Comparison of ENCODE assay signal across 2 cellular contexts in genomic region chr22:38505595-38506117, GRCh38.
TF ChIP-seq lines count a peak whose summit lies in the region.

No MANE protein-coding gene starts in this region.

TF ChIP-seq in WTC11, 78 proteins besides CTCF, POLR2A, EP300 and RAD21 (continued from another document):
- TF ChIP-seq FOXJ3 (CRISPR knock-in tag; IDR thresholded peaks at IDR 0.05; ENCODE audit: borderline replicate concordance) (no peak), ZBTB43 (CRISPR knock-in tag; IDR thresholded peaks at IDR 0.05) (no peak)

TF ChIP-seq in HepG2, 621 proteins besides CTCF, POLR2A, EP300 and RAD21 (continued from another document and continues in another):
- TF ChIP-seq MAF1 (CRISPR knock-in tag; IDR thresholded peaks at IDR 0.05; ENCODE audit: borderline replicate concordance) (no peak), TBL1XR1 (IDR thresholded peaks at IDR 0.05; ENCODE audit: borderline replicate concordance, low read length, partially characterized antibody) (no peak), ETV5 (CRISPR knock-in tag; IDR thresholded peaks at IDR 0.05; ENCODE audit: borderline replicate concordance) (no peak), ZNF160 (CRISPR knock-in tag; IDR thresholded peaks at IDR 0.05) (peak; percentile 80; the same call in 1 of the 2 replicates), TRAFD1 (CRISPR knock-in tag; IDR thresholded peaks at IDR 0.05; ENCODE audit: borderline replicate concordance) (no peak), HMG20A (CRISPR knock-in tag; IDR thresholded peaks at IDR 0.05; ENCODE audit: borderline replicate concordance) (no peak), ZFP41 (CRISPR knock-in tag; IDR thresholded peaks at IDR 0.05; ENCODE audit: borderline replicate concordance) (no peak), ZFY (CRISPR knock-in tag; IDR thresholded peaks at IDR 0.05) (peak; percentile 91), KIAA2018 (CRISPR knock-in tag; IDR thresholded peaks at IDR 0.05; ENCODE audit: borderline replicate concordance) (no peak), DNMT1 (CRISPR knock-in tag; IDR thresholded peaks at IDR 0.05) (no peak), ZNF121 (CRISPR knock-in tag; IDR thresholded peaks at IDR 0.05) (no peak), EHMT2 (IDR thresholded peaks at IDR 0.05; ENCODE audit: borderline replicate concordance, low read depth, low read length) (no peak), ZNF776 (CRISPR knock-in tag; IDR thresholded peaks at IDR 0.05) (peak; percentile 85; the same call in 1 of the 2 replicates), U2AF2 (IDR thresholded peaks at IDR 0.05; ENCODE audit: low read depth, low read length) (no peak), ESRRA (CRISPR knock-in tag; IDR thresholded peaks at IDR 0.05; ENCODE audit: low read depth) (peak; percentile 22; the same call in 1 of the 2 replicates), ZNF567 (CRISPR knock-in tag; IDR thresholded peaks at IDR 0.05; ENCODE audit: borderline replicate concordance) (no peak), MTF2 (CRISPR knock-in tag; IDR thresholded peaks at IDR 0.05; ENCODE audit: borderline replicate concordance) (no peak), HIC2 (CRISPR knock-in tag; IDR thresholded peaks at IDR 0.05; ENCODE audit: low read depth) (no peak), ZNF800 (CRISPR knock-in tag; IDR thresholded peaks at IDR 0.05) (no peak), PHF8 (CRISPR knock-in tag; IDR thresholded peaks at IDR 0.05) (no peak), PREB (CRISPR knock-in tag; IDR thresholded peaks at IDR 0.05) (no peak), ZBTB4 (CRISPR knock-in tag; IDR thresholded peaks at IDR 0.05; ENCODE audit: borderline replicate concordance) (no peak), ETV6 (CRISPR knock-in tag; conservative IDR thresholded peaks at IDR 0.05) (no peak), NBN (conservative IDR thresholded peaks at IDR 0.05) (no peak), MAFF (IDR thresholded peaks at IDR 0.05; ENCODE audit: low read depth, low read length) (no peak), NFRKB (IDR thresholded peaks at IDR 0.05) (no peak), ARNT (IDR thresholded peaks at IDR 0.05) (no peak), TBX2 (CRISPR knock-in tag; IDR thresholded peaks at IDR 0.05; ENCODE audit: borderline replicate concordance) (peak; percentile 19), ZBED4 (CRISPR knock-in tag; IDR thresholded peaks at IDR 0.05; ENCODE audit: borderline replicate concordance) (peak; percentile 12; the same call in 1 of the 2 replicates), ZNF788 (CRISPR knock-in tag; IDR thresholded peaks at IDR 0.05; ENCODE audit: borderline replicate concordance) (no peak), CREB3 (CRISPR knock-in tag; IDR thresholded peaks at IDR 0.05) (no peak), CEBPB (IDR thresholded peaks at IDR 0.05; ENCODE audit: borderline replicate concordance, low read depth, low read length) (no peak), ZNF10 (CRISPR knock-in tag; IDR thresholded peaks at IDR 0.05; ENCODE audit: borderline replicate concordance, low read depth) (no peak), ZFP36L2 (CRISPR knock-in tag; IDR thresholded peaks at IDR 0.05) (no peak), XRCC5 (optimal IDR thresholded peaks at IDR 0.05; ENCODE audit: low read length) (peak; percentile 37)
